In the genomic region with DNA sequence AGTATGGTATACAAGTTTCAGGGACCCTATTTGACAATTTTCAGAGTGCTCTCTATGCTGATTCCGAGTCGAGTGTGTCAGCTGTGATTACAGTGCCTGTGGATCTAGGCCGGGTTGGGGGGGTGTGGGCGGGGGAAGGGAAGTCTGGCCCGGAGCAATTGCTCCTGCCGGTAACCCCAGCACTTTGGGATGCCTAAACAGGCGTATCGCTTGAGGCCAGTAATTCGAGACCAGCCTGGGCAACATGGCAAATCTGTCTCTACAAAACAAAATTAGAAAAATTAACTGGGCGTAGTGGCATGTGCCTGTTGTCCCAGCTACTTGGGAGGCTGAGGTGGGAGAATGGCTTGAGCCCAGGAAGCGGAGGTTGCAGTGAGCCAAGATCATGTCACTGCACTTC, we compare ENCODE assay signal across 29 cellular contexts. TPM values are rescaled to one million over a fixed set of nuclear protein-coding genes. Genes with fewer than 3 reads are reported as not detected.
DNase-seq lines count a peak whose midpoint lies in the region; ATAC-seq, FAIRE-seq and TF ChIP-seq lines count a peak whose summit lies in the region.
"Had no signal": no experiment of that assay in that cellular context is flagged by ENCODE, and none has a peak within 500 bp of the region (broad histone marks: within the 10 kb centered on the region; RNA-seq: fewer than 3 reads in every experiment).

No MANE protein-coding gene starts in this region.

- H3K4me1 Mint-ChIP-seq in activated naive CD4-positive, alpha-beta T cell treated with anti-CD3 and anti-CD28 coated beads, Interleukin-2, amount 50 U/mL, for 24 hours: peaks cover 56% of the 10 kb centered on the region

- H3K27me3 ChIP-seq in spleen (replicated peaks in 1 of 7) (no peaks in the 10 kb centered on the region), pancreas (no peaks in the 10 kb centered on the region)
- H3K27me3 ChIP-seq: adrenal gland, suprapubic skin had no signal

- intact Hi-C loops in spleen (cut with DNase I; ENCODE audit: low total_unique reads): no loop called here
- intact Hi-C loops in pancreas (cut with DNase I): no loop called here

- peak overlapping the region in 7 of 8 donors; percentile 92 to 97 (median 95) for H3K27ac ChIP-seq in spleen
- no peak overlapping the region for H3K27ac ChIP-seq in pancreas
- H3K27ac ChIP-seq: suprapubic skin had no signal

- DNase-seq in activated naive CD4-positive, alpha-beta T cell (lab: John Stamatoyannopoulos, UW): no peak
- DNase-seq in NB4 (ENCODE audit: low read depth) (no peak), left kidney (ENCODE audit: low read depth, low spot score) (peak; percentile 41), spleen (no peak), pancreas (no peak), DMS 273 treated with DMSO at 0.1 percent for 48 hours (lab: John Stamatoyannopoulos, UW) (no peak)
- DNase-seq: 8988T; activated CD4-positive, alpha-beta T cell treated with anti-CD3 and anti-CD28 coated beads, Interleukin-2, amount 10 ng/mL, durations not matched to agents 7 days and 5 days; activated gamma-delta T cell; activated T-cell treated with anti-CD3 and anti-CD28 coated beads, Interleukin-2, amount 50 U/mL, for 24 hours; adrenal gland; CD8-positive, alpha-beta memory T cell; central memory CD4-positive, alpha-beta T cell; cortex of kidney; islet precursor cell; left ventricle myocardium inferior; NCI-H1092; NCI-H1694; NCI-H446 treated with DMSO at 0.1 percent for 48 hours; NCI-H82; RPMI8226 had no signal

- ATAC-seq in GM19035 (IDR thresholded peaks at IDR 0.05; ENCODE audit: unreplicated experiment) (no peak), pancreas (no peak)
- ATAC-seq: HCT116; stimulated activated memory B cell treated with anti-CD40 and anti-IgM and Interleukin-4, amounts not matched to agents 10 μg/mL and 1 μg/mL and 100 μg/mL, for 72 hours; WTC11 had no signal

- H3K9me3 ChIP-seq in spleen (no peaks in the 10 kb centered on the region), pancreas (no peaks in the 10 kb centered on the region)
- H3K9me3 ChIP-seq: adrenal gland, left ventricle myocardium inferior, suprapubic skin had no signal

- TF ChIP-seq POLR2A in NB4 (IDR thresholded peaks at IDR 0.05; ENCODE audit: extremely low read depth, insufficient read length) (no peak), spleen (IDR thresholded peaks at IDR 0.05) (no peak)

- peaks cover 39 to 98% (median 74%) of the 10 kb centered on the region in 6 donors for H3K4me1 ChIP-seq in spleen
- H3K4me1 ChIP-seq in pancreas: peaks cover 4 to 14% (median 7%) of the 10 kb centered on the region in 3 donors

- peaks cover 15% of the 10 kb centered on the region for H3K36me3 Mint-ChIP-seq in activated naive CD4-positive, alpha-beta T cell treated with anti-CD3 and anti-CD28 coated beads, Interleukin-2, amount 50 U/mL, for 24 hours

- 89 to 96% (median 93%) methylated on average over 11 of the region's 11 CpGs for WGBS in spleen, 5 donors
- WGBS in pancreas, 2 donors: 88 to 90% methylated on average over 11 of the region's 11 CpGs

- H3K4me3 Mint-ChIP-seq in activated naive CD4-positive, alpha-beta T cell treated with anti-CD3 and anti-CD28 coated beads, Interleukin-2, amount 50 U/mL, for 24 hours: no peak overlapping the region
- H3K4me3 Mint-ChIP-seq: WTC11 had no signal

- no peaks in the 10 kb centered on the region for H3K27me3 Mint-ChIP-seq in activated naive CD4-positive, alpha-beta T cell treated with anti-CD3 and anti-CD28 coated beads, Interleukin-2, amount 50 U/mL, for 24 hours
- H3K27me3 Mint-ChIP-seq: activated CD4-positive, alpha-beta T cell treated with anti-CD3 and anti-CD28 coated beads, Interleukin-2, amount 10 ng/mL, durations not matched to agents 7 days and 5 days; activated T-cell treated with anti-CD3 and anti-CD28 coated beads, Interleukin-2, amount 50 U/mL, for 24 hours; CD8-positive, alpha-beta memory T cell; IgD-negative memory B cell; stimulated activated memory B cell treated with anti-CD40 and anti-IgM and Interleukin-4, amounts not matched to agents 10 μg/mL and 1 μg/mL and 100 μg/mL, for 72 hours had no signal

- TF ChIP-seq CTCF in NB4 (IDR thresholded peaks at IDR 0.05; ENCODE audit: low read depth, low read length) (no peak), spleen (IDR thresholded peaks at IDR 0.05 in 8 of 11, conservative IDR thresholded peaks at IDR 0.05 in 3 of 11) (no peak), pancreas (IDR thresholded peaks at IDR 0.05) (no peak)

- H3K4me3 ChIP-seq in NB4 (ENCODE audit: low read depth, low read length) (peak overlapping the region; percentile 80), spleen (peak overlapping the region in 1 of 8 donors; percentile 95), pancreas (no peak overlapping the region)
- H3K4me3 ChIP-seq: adrenal gland, left ventricle myocardium inferior, suprapubic skin had no signal

- peak overlapping the region; percentile 8 for H3K27ac Mint-ChIP-seq in activated naive CD4-positive, alpha-beta T cell treated with anti-CD3 and anti-CD28 coated beads, Interleukin-2, amount 50 U/mL, for 24 hours

- FAIRE-seq in pancreas (lab: Jason Lieb, UNC): no peak
- FAIRE-seq: GM12892 had no signal

- H3K36me3 ChIP-seq in spleen (peaks cover 0 to 69% (median 26%) of the 10 kb centered on the region in 6 donors), pancreas (no peaks in the 10 kb centered on the region)

- H3K9me3 Mint-ChIP-seq in activated naive CD4-positive, alpha-beta T cell treated with anti-CD3 and anti-CD28 coated beads, Interleukin-2, amount 50 U/mL, for 24 hours: no peaks in the 10 kb centered on the region
- H3K9me3 Mint-ChIP-seq: activated CD4-positive, alpha-beta T cell treated with anti-CD3 and anti-CD28 coated beads, Interleukin-2, amount 10 ng/mL, durations not matched to agents 7 days and 5 days; activated T-cell treated with anti-CD3 and anti-CD28 coated beads, Interleukin-2, amount 50 U/mL, for 24 hours; CD8-positive, alpha-beta memory T cell; IgD-negative memory B cell; stimulated activated memory B cell treated with anti-CD40 and anti-IgM and Interleukin-4, amounts not matched to agents 10 μg/mL and 1 μg/mL and 100 μg/mL, for 72 hours; WTC11 had no signal

RNA-seq across cellular contexts. Expression of a gene that starts 1.6 kb away (rescaled TPM):
- total RNA-seq in spleen (10 to 100 TPM; 44.1 to 89.7 (median 60.7) TPM), pancreas (10 to 100 TPM; 11.9 to 25.1 (median 14.8) TPM)
- polyA plus RNA-seq in spleen (10 to 100 TPM; 25.4 to 29.6 (median 29.3) TPM), pancreas (10 to 100 TPM; 12.2 to 14.8 TPM)

RNA-seq across cellular contexts. Expression of a gene that starts 34.8 kb away (rescaled TPM):
- total RNA-seq in spleen (100 to 1,000 TPM in 2 of 7 donors, 10 to 100 TPM in 5; 54.7 to 124 (median 86.8) TPM), pancreas (10 to 100 TPM in 2 of 6 donors, 1 to 10 TPM in 4; 4.0 to 26.8 (median 7.9) TPM)
- polyA plus RNA-seq in spleen (10 to 100 TPM; 20.4 to 22.3 (median 22.0) TPM), pancreas (1 to 10 TPM; 7.8 to 8.2 TPM)

Comparison
In these comparisons a context has a peak if more than half of its experiments do, and no peak if none do; other contexts are left out.
1. H3K27ac ChIP-seq: peak in spleen (7 of 8); none in pancreas (0 of 4).